In the genomic region with DNA sequence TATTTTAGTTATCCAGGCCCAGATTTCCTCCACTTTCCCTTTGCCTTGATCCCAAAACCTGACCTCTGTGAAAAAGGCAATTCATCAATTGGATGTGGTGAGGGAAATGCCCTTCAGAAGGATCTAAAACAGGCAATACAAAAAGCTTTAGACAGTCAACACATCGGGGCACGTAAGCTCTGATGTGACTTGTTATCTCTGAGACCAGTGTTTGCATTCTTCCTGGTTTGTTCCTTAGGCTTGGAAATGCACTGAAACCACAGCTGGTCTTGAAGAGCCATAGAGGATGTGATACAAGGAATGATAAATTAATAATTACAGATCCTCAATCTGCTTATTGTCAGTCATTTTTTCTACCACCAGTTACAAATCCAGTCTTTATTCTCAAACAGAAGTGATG, we compare ENCODE assay signal across 25 cellular contexts.
DNase-seq lines count a peak whose midpoint lies in the region; ATAC-seq and TF ChIP-seq lines count a peak whose summit lies in the region.
"Had no signal": no experiment of that assay in that cellular context is flagged by ENCODE, and none has a peak within 500 bp of the region (broad histone marks: within the 10 kb centered on the region; RNA-seq: fewer than 3 reads in every experiment).

No MANE protein-coding gene starts in this region.

- DNase-seq in H4 (ENCODE audit: low spot score) (peak; percentile 36), activated B cell treated with CpG ODN at 0.5 μM for 24 hours (no peak), iris pigment epithelial cell (ENCODE audit: low read depth) (peak; percentile 18), ACHN (no peak), RPMI8226 (no peak), sciatic nerve (ENCODE audit: low spot score) (no peak), DMS53 (lab: John Stamatoyannopoulos, UW) (no peak)
- DNase-seq: activated CD4-positive, alpha-beta T cell treated with anti-CD3 and anti-CD28 coated beads for 48 hours; CD4-positive, alpha-beta memory T cell; dermis blood vessel endothelial cell; DMS153; H9; hypothalamus; islet precursor cell; MV-4-11; naive thymus-derived CD4-positive, alpha-beta T cell; NCI-H2029; posterior cingulate gyrus; stimulated activated naive CD8-positive, alpha-beta T cell treated with anti-CD3 and anti-CD28 coated beads, Interleukin-15, Interleukin-2, amounts not matched to agents 100 U/mL and 50 U/mL, for 24 hours; transverse colon had no signal

- H3K36me3 Mint-ChIP-seq in activated B cell treated with CpG ODN at 0.5 μM for 24 hours (ENCODE audit: low read depth): no peaks in the 10 kb centered on the region
- H3K36me3 Mint-ChIP-seq: activated naive CD8-positive, alpha-beta T cell; CD4-positive, alpha-beta memory T cell; naive thymus-derived CD4-positive, alpha-beta T cell had no signal

- CTCF ChIA-PET in activated B cell treated with CpG ODN at 0.5 μM for 24 hours (lab: Charles Lee): interaction anchor here (1.0 to 15.0 kb wide), 10 partner anchors 10 to 313 kb away, joined by 3 to 186 read pairs (median 4); no protein-coding TSS in a partner anchor

- no peaks in the 10 kb centered on the region for H3K79me2 ChIP-seq in ACC112 (ENCODE audit: control insufficient read depth, insufficient read depth, low read length, unreplicated experiment)

- H3K4me1 ChIP-seq in ACC112 (ENCODE audit: control insufficient read depth, insufficient read depth, low read length, unreplicated experiment): peaks cover 25% of the 10 kb centered on the region

- POLR2A ChIA-PET in activated B cell treated with CpG ODN at 0.5 μM for 24 hours (lab: Charles Lee): no interaction called here

- H3K36me3 ChIP-seq in ACC112 (ENCODE audit: insufficient read depth, low read length): no peaks in the 10 kb centered on the region
- H3K36me3 ChIP-seq: transverse colon had no signal

- peak overlapping the region; percentile 64 for H2AFZ ChIP-seq in ACC112 (ENCODE audit: low read length, unreplicated experiment)

- H3K4me3 Mint-ChIP-seq in activated B cell treated with CpG ODN at 0.5 μM for 24 hours: no peak overlapping the region
- H3K4me3 Mint-ChIP-seq: activated naive CD8-positive, alpha-beta T cell; H9; naive thymus-derived CD4-positive, alpha-beta T cell had no signal

- intact Hi-C loops in activated B cell treated with CpG ODN at 0.5 μM for 24 hours (cut with micrococcal nuclease) (loop anchor here (5.0 kb wide), 2 partner anchors 753 to 1138 kb away; no protein-coding TSS in a partner anchor), sciatic nerve (cut with DNase I) (no loop called here)

- ATAC-seq in activated B cell treated with CpG ODN at 0.5 μM for 24 hours (ENCODE audit: low read depth) (no peak), sciatic nerve (no peak)
- ATAC-seq: activated T-helper 17 cell treated with anti-CD3 and anti-CD28 coated beads, Interleukin-2, amount 50 U/mL, for 72 hours; naive thymus-derived CD4-positive, alpha-beta T cell; stimulated activated naive CD8-positive, alpha-beta T cell treated with anti-CD3 and anti-CD28 coated beads, Interleukin-15, Interleukin-2, amounts not matched to agents 100 U/mL and 50 U/mL, for 24 hours had no signal

- H3K27me3 ChIP-seq in ACC112 (ENCODE audit: insufficient read depth, low read length): no peaks in the 10 kb centered on the region
- H3K27me3 ChIP-seq: transverse colon had no signal

- no peak overlapping the region for H3K27ac ChIP-seq in ACC112 (ENCODE audit: low read depth, low read length)
- H3K27ac ChIP-seq: epithelial cell of prostate, KMS-11, transverse colon had no signal

- in situ Hi-C loops in ACHN (cut with HindIII; ENCODE audit: low pct_ligation_motif_present, low pct_unique_long_range_greater_than_20kb, low sequenced_read_pairs): loop anchor here (25.0 kb wide), 1 partner anchor 208 kb away; no protein-coding TSS in a partner anchor

- peak overlapping the region; percentile 78 for H3K27ac Mint-ChIP-seq in activated B cell treated with CpG ODN at 0.5 μM for 24 hours
- H3K27ac Mint-ChIP-seq: activated naive CD8-positive, alpha-beta T cell; activated T-helper 17 cell treated with anti-CD3 and anti-CD28 coated beads, Interleukin-2, amount 50 U/mL, for 72 hours; H9; naive thymus-derived CD4-positive, alpha-beta T cell had no signal

- H3K4me1 Mint-ChIP-seq in activated B cell treated with CpG ODN at 0.5 μM for 24 hours: peaks cover 31% of the 10 kb centered on the region

- no peaks in the 10 kb centered on the region for H3K27me3 Mint-ChIP-seq in activated B cell treated with CpG ODN at 0.5 μM for 24 hours

- no peaks in the 10 kb centered on the region for H3K9me3 Mint-ChIP-seq in activated B cell treated with CpG ODN at 0.5 μM for 24 hours
- H3K9me3 Mint-ChIP-seq: activated T-helper 17 cell treated with anti-CD3 and anti-CD28 coated beads, Interleukin-2, amount 50 U/mL, for 72 hours; CD4-positive, alpha-beta memory T cell; H9; naive thymus-derived CD4-positive, alpha-beta T cell had no signal

- TF ChIP-seq CTCF in activated B cell treated with CpG ODN at 0.5 μM for 24 hours (IDR thresholded peaks at IDR 0.05): no peak

- H3K4me3 ChIP-seq in ACC112 (ENCODE audit: low read depth, low read length): no peak overlapping the region
- H3K4me3 ChIP-seq: transverse colon had no signal

Comparison
In these comparisons a context has a peak if more than half of its experiments do, and no peak if none do; other contexts are left out.
1. DNase-seq: peak in H4 (single experiment) and iris pigment epithelial cell (single experiment); none in activated B cell treated with CpG ODN at 0.5 μM for 24 hours (single experiment), ACHN (single experiment), RPMI8226 (single experiment), sciatic nerve (single experiment) and DMS53 (single experiment).